ENCODE assay signal across 7 cellular contexts in the genomic region with DNA sequence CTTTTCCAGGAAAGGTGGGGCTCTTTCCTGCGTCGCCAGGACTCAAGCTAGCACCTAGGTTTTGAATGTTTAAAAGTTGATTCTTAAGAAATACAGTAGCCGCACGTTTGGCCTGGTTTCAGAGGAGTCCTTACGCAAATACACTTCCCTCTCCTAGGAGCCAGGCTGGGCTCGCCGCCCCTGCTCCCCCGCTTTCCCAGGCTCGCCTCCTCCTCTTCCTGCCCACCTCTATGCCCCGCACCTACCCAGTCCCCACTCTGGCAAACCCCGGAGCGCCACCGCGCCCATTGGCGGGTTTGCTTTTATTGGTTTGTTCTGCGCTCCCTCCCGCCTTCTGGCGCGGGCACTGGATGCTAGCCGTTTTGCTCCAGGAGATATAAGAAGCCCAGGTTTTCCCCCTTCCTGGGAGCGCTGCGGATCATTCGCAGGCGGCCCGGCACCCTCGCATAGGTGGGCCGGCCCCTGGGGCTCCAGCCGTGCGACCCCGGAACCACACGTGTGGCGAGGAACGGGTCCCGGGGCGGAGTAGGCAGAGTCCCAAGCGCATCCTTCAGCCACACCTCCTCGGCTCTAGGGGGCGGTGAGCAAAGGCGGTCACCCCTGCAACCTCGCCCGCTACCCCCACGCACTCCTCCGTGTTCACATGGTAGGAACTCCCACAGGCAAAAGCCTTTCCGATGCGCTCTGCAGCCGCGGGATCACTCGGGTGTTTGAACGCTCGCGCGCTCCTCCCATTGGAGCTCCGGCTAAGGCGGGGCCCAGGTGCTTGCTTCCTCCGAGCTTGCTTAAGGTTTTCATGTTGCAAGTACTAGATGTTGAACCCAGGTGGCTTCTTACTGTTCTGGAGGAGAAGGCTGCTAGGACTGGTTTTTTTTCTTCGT.
DNase-seq lines count a peak whose midpoint lies in the region; ATAC-seq and TF ChIP-seq lines count a peak whose summit lies in the region.

No MANE protein-coding gene starts in this region.

- no peaks in the 10 kb centered on the region for H3K9me3 ChIP-seq in osteoblast (ENCODE audit: low read depth, low read length)

- peaks cover 45% of the 10 kb centered on the region for H3K4me1 Mint-ChIP-seq in activated T-cell treated with anti-CD3 and anti-CD28 coated beads, Interleukin-2, amount 50 U/mL, for 72 hours (ENCODE audit: low read depth)

- peak overlapping the region; percentile 45 for H3K27ac Mint-ChIP-seq in activated T-cell treated with anti-CD3 and anti-CD28 coated beads, Interleukin-2, amount 50 U/mL, for 72 hours

- TF ChIP-seq CTCF in fibroblast of villous mesenchyme (IDR thresholded peaks at IDR 0.05; ENCODE audit: insufficient read depth, low read depth, low read length): peak; percentile 11
- TF ChIP-seq CTCF in osteoblast (IDR thresholded peaks at IDR 0.05; ENCODE audit: extremely low read depth, low read depth, low read length): no peak

- no peaks in the 10 kb centered on the region for H3K9me3 Mint-ChIP-seq in activated T-cell treated with anti-CD3 and anti-CD28 coated beads, Interleukin-2, amount 50 U/mL, for 72 hours

- H3K27ac ChIP-seq in osteoblast (ENCODE audit: low read depth, low read length) (no peak overlapping the region), substantia nigra (ENCODE audit: low read depth, low read length, poor library complexity, severe bottlenecking) (no peak overlapping the region)

- peak overlapping the region; percentile 48 for H2AFZ ChIP-seq in osteoblast (ENCODE audit: low read length)

- DNase-seq in NOMO-1 treated with DMSO at 0.1 percent for 48 hours (lab: John Stamatoyannopoulos, UW; ENCODE audit: unreplicated experiment) (peak; percentile 88), fibroblast of villous mesenchyme (ENCODE audit: low read depth) (peak; percentile 48), osteoblast (ENCODE audit: insufficient read length, low spot score, missing footprints) (peak; percentile 88), substantia nigra (lab: John Stamatoyannopoulos, UW) (no peak)
- DNase-seq in activated T-cell treated with anti-CD3 and anti-CD28 coated beads, Interleukin-2, amount 50 U/mL, for 72 hours: peak; percentile 74 to 82

- H4K20me1 ChIP-seq in osteoblast (ENCODE audit: insufficient read depth, low read length): no peaks in the 10 kb centered on the region

- H3K36me3 Mint-ChIP-seq in activated T-cell treated with anti-CD3 and anti-CD28 coated beads, Interleukin-2, amount 50 U/mL, for 72 hours (ENCODE audit: insufficient read depth in 2 of 2): peaks cover 0 to 2% of the 10 kb centered on the region in 2 donors

- ATAC-seq in GM18858 (IDR thresholded peaks at IDR 0.05; ENCODE audit: unreplicated experiment) (peak; percentile 22), HG03095 (IDR thresholded peaks at IDR 0.05; ENCODE audit: unreplicated experiment) (peak; percentile 39)
- peak; percentile 50 to 58 for ATAC-seq in activated T-cell treated with anti-CD3 and anti-CD28 coated beads, Interleukin-2, amount 50 U/mL, for 72 hours (replicated peaks in 1 of 2)

- no peaks in the 10 kb centered on the region for H3K36me3 ChIP-seq in osteoblast (ENCODE audit: insufficient read depth, low read length)

- peaks cover 29% of the 10 kb centered on the region for H3K4me1 ChIP-seq in osteoblast (ENCODE audit: insufficient read depth, low read length)

- peak overlapping the region; percentile 58 for H3K4me3 ChIP-seq in fibroblast of villous mesenchyme (ENCODE audit: low read depth, low read length)
- peak overlapping the region; percentile 66 for H3K4me3 ChIP-seq in osteoblast (ENCODE audit: insufficient read depth, low read length)

- no peaks in the 10 kb centered on the region for H3K79me2 ChIP-seq in osteoblast (ENCODE audit: insufficient read depth, low read length)

- peaks cover 14% of the 10 kb centered on the region for H3K27me3 Mint-ChIP-seq in activated T-cell treated with anti-CD3 and anti-CD28 coated beads, Interleukin-2, amount 50 U/mL, for 72 hours (ENCODE audit: low read depth)

- H3K4me3 Mint-ChIP-seq in activated T-cell treated with anti-CD3 and anti-CD28 coated beads, Interleukin-2, amount 50 U/mL, for 72 hours: peak overlapping the region; percentile 93 to 94

- peak overlapping the region; percentile 87 for H3K4me2 ChIP-seq in osteoblast (ENCODE audit: insufficient read depth, low read length)

- H3K27me3 ChIP-seq in osteoblast (ENCODE audit: insufficient read depth, low read length): peaks cover 26% of the 10 kb centered on the region

Comparison
In these comparisons a context has a peak if more than half of its experiments do, and no peak if none do; other contexts are left out.
1. DNase-seq: peak in NOMO-1 treated with DMSO at 0.1 percent for 48 hours (single experiment), activated T-cell treated with anti-CD3 and anti-CD28 coated beads, Interleukin-2, amount 50 U/mL, for 72 hours (2 of 2), fibroblast of villous mesenchyme (single experiment) and osteoblast (single experiment); none in substantia nigra (0 of 49).
2. Peak in every context shown above with its lines, with median percentiles within 50 percentile points of each other: ATAC-seq.